In genomic region chr5:175021886-175022285, GRCh38 we compare ENCODE assay signal across 30 cellular contexts.
"Had no signal": no experiment of that assay in that cellular context is flagged by ENCODE, and none has a peak within 500 bp of the region (broad histone marks: within the 10 kb centered on the region; RNA-seq: fewer than 3 reads in every experiment).

No MANE protein-coding gene starts in this region.

- H3K9me3 Mint-ChIP-seq: activated B cell treated with CpG ODN at 0.5 μM for 24 hours; central memory CD8-positive, alpha-beta T cell; T-helper 2 cell treated with Interferon-gamma antibody and Interleukin-4, amounts not matched to agents 5 μg/mL and 100 μg/mL, for 36 hours had no signal

- H3K27ac Mint-ChIP-seq: activated B cell treated with CpG ODN at 0.5 μM for 24 hours; activated CD8-positive, alpha-beta T cell treated with anti-CD3 and anti-CD28 coated beads for 36 hours; activated naive CD4-positive, alpha-beta T cell treated with anti-CD3 and anti-CD28 coated beads for 36 hours; activated naive CD4-positive, alpha-beta T cell treated with anti-CD3 and anti-CD28 coated beads, Interleukin-2, amount 50 U/mL, for 72 hours; activated naive CD8-positive, alpha-beta T cell treated with anti-CD3 and anti-CD28 coated beads, Interleukin-2, amount 10 ng/mL, durations not matched to agents 7 days and 5 days; activated T-helper 17 cell treated with anti-CD3 and anti-CD28 coated beads, Interleukin-2, amount 50 U/mL, for 72 hours; dendritic cell treated with granulocyte-macrophage colony-stimulating factor and Interleukin-4, amounts not matched to agents 40 ng/mL and 50 ng/mL, for 4 days; endodermal cell; T-helper 17 cell; T-helper 2 cell treated with Interferon-gamma antibody and Interleukin-4, amounts not matched to agents 5 μg/mL and 100 μg/mL, for 36 hours had no signal

- H3K4me1 Mint-ChIP-seq: activated B cell treated with CpG ODN at 0.5 μM for 24 hours; activated naive CD8-positive, alpha-beta T cell treated with anti-CD3 and anti-CD28 coated beads, Interleukin-2, amount 10 ng/mL, durations not matched to agents 7 days and 5 days; activated T-helper 17 cell treated with anti-CD3 and anti-CD28 coated beads, Interleukin-2, amount 50 U/mL, for 72 hours; central memory CD8-positive, alpha-beta T cell; endodermal cell; T-helper 17 cell had no signal

- H3K27ac ChIP-seq: ascending aorta, breast epithelium, cardiac muscle cell, coronary artery, dorsolateral prefrontal cortex, heart left ventricle, WERI-Rb-1 had no signal

- H3K27me3 ChIP-seq: ascending aorta, breast epithelium, cardiac muscle cell, heart left ventricle had no signal

- H3K36me3 Mint-ChIP-seq: activated naive CD8-positive, alpha-beta T cell treated with anti-CD3 and anti-CD28 coated beads, Interleukin-2, amount 10 ng/mL, durations not matched to agents 7 days and 5 days had no signal

- H3K4me3 ChIP-seq: ascending aorta, breast epithelium, cardiac muscle cell, coronary artery, dorsolateral prefrontal cortex, heart left ventricle had no signal

- ATAC-seq: activated CD4-positive, CD25-positive, alpha-beta regulatory T cell treated with anti-CD3 and anti-CD28 coated beads, Interleukin-2, amount 50 U/mL, for 24 hours; activated CD8-positive, alpha-beta T cell treated with anti-CD3 and anti-CD28 coated beads for 36 hours; activated naive CD4-positive, alpha-beta T cell treated with anti-CD3 and anti-CD28 coated beads, Interleukin-2, amount 50 U/mL, for 72 hours; activated T-cell treated with anti-CD3 and anti-CD28 coated beads, Interleukin-2, amount 50 U/mL, for 4 hours; activated T-helper 17 cell treated with anti-CD3 and anti-CD28 coated beads, Interleukin-2, amount 50 U/mL, for 72 hours; esophagus mucosa; heart left ventricle; T-helper 17 cell had no signal

- DNase-seq: activated B cell treated with CpG ODN at 0.5 μM for 24 hours; activated CD4-positive, alpha-beta T cell treated with anti-CD3 and anti-CD28 coated beads for 48 hours; activated CD4-positive, alpha-beta T cell treated with anti-CD3 and anti-CD28 coated beads, Interleukin-2, amount 50 U/mL, for 1 hour; activated CD4-positive, alpha-beta T cell treated with anti-CD3 and anti-CD28 coated beads, Interleukin-2, amount 50 U/mL, for 48 hours; activated CD8-positive, alpha-beta memory T cell treated with anti-CD3 and anti-CD28 coated beads for 24 hours; activated CD8-positive, alpha-beta T cell treated with anti-CD3 and anti-CD28 coated beads for 36 hours; activated effector memory CD4-positive, alpha-beta T cell treated with Interleukin-2 at 50 U/mL for 16 hours; activated naive CD4-positive, alpha-beta T cell treated with anti-CD3 and anti-CD28 coated beads for 36 hours; activated naive CD8-positive, alpha-beta T cell treated with anti-CD3 and anti-CD28 coated beads, Interleukin-2, amount 10 ng/mL, durations not matched to agents 7 days and 5 days; activated T-cell treated with anti-CD3 and anti-CD28 coated beads, Interleukin-2, amount 50 U/mL, for 4 hours; dorsolateral prefrontal cortex; effector memory CD4-positive, alpha-beta T cell; endodermal cell; foreskin fibroblast; heart left ventricle; T-helper 17 cell; T1000; WERI-Rb-1 had no signal

- H3K27me3 Mint-ChIP-seq: activated B cell treated with CpG ODN at 0.5 μM for 24 hours had no signal

- H3K4me1 ChIP-seq: ascending aorta, breast epithelium, heart left ventricle had no signal

- H3K36me3 ChIP-seq: ascending aorta, breast epithelium, cardiac muscle cell, heart left ventricle, WERI-Rb-1 had no signal

- H3K4me3 Mint-ChIP-seq: activated B cell treated with CpG ODN at 0.5 μM for 24 hours; activated CD8-positive, alpha-beta T cell treated with anti-CD3 and anti-CD28 coated beads for 36 hours; activated naive CD4-positive, alpha-beta T cell treated with anti-CD3 and anti-CD28 coated beads for 36 hours; activated naive CD8-positive, alpha-beta T cell treated with anti-CD3 and anti-CD28 coated beads, Interleukin-2, amount 10 ng/mL, durations not matched to agents 7 days and 5 days; activated T-cell treated with anti-CD3 and anti-CD28 coated beads, Interleukin-2, amount 50 U/mL, for 4 hours; activated T-helper 17 cell treated with anti-CD3 and anti-CD28 coated beads, Interleukin-2, amount 50 U/mL, for 72 hours; brain; central memory CD8-positive, alpha-beta T cell; dendritic cell treated with granulocyte-macrophage colony-stimulating factor and Interleukin-4, amounts not matched to agents 40 ng/mL and 50 ng/mL, for 4 days; endodermal cell; T-helper 17 cell; T-helper 2 cell treated with Interferon-gamma antibody and Interleukin-4, amounts not matched to agents 5 μg/mL and 100 μg/mL, for 36 hours had no signal
